In genomic region chr2:26330114-26330581, GRCh38 we compare ENCODE assay signal across 1 cellular context.
A peak's percentile ranks its signal among the peaks of the same experiment; 100 is the strongest.
TF ChIP-seq lines count a peak whose summit lies in the region.

No MANE protein-coding gene starts in this region.

TF ChIP-seq in K562, 482 proteins besides CTCF, POLR2A, EP300 and RAD21 (continued from another document and continues in another):
- TF ChIP-seq ZFP91 (CRISPR knock-in tag; IDR thresholded peaks at IDR 0.05) (no peak), GTF2B (IDR thresholded peaks at IDR 0.05; ENCODE audit: extremely low read depth, insufficient read length) (no peak), YBX1 (IDR thresholded peaks at IDR 0.05) (no peak), FOXA3 (CRISPR knock-in tag; conservative IDR thresholded peaks at IDR 0.05 in 1 of 2, IDR thresholded peaks at IDR 0.05 in 1 of 2) (no peak), SFPQ (IDR thresholded peaks at IDR 0.05; ENCODE audit: low read depth, low read length) (no peak), ZEB2 (IDR thresholded peaks at IDR 0.05) (0 out of 2 replicates have a peak, but pooled peaks have one; percentile 34), KDM2B (CRISPR knock-in tag; IDR thresholded peaks at IDR 0.05) (no peak), RAD51 (IDR thresholded peaks at IDR 0.05; ENCODE audit: borderline replicate concordance, low read depth) (no peak), CREB5 (CRISPR knock-in tag; IDR thresholded peaks at IDR 0.05) (no peak), CBFB (CRISPR knock-in tag; IDR thresholded peaks at IDR 0.05) (no peak; the same call in 1 of the 2 replicates), ERF (CRISPR knock-in tag; IDR thresholded peaks at IDR 0.05) (no peak), RBM15 (IDR thresholded peaks at IDR 0.05; ENCODE audit: insufficient read depth, low read length) (no peak), RB1 (IDR thresholded peaks at IDR 0.05; ENCODE audit: low read depth) (0 out of 2 replicates have a peak, but pooled peaks have one; percentile 20), ZBTB5 (IDR thresholded peaks at IDR 0.05) (no peak), MEIS2 (IDR thresholded peaks at IDR 0.05; ENCODE audit: partially characterized antibody) (peak; percentile 36), ZBED1 (IDR thresholded peaks at IDR 0.05) (no peak), ZNF318 (IDR thresholded peaks at IDR 0.05; ENCODE audit: borderline replicate concordance in 1 of 2, low read depth in 1 of 2) (no peak), GABPB1 (CRISPR knock-in tag; IDR thresholded peaks at IDR 0.05) (no peak), TFAP4 (CRISPR knock-in tag; IDR thresholded peaks at IDR 0.05; ENCODE audit: borderline replicate concordance) (no peak; the same call in 1 of the 2 replicates), DLX4 (CRISPR knock-in tag; IDR thresholded peaks at IDR 0.05) (no peak), NEUROD1 (IDR thresholded peaks at IDR 0.05; ENCODE audit: borderline replicate concordance, low read depth, low read length, partially characterized antibody) (no peak), GABPA (tag; conservative IDR thresholded peaks at IDR 0.05; ENCODE audit: low read depth) (peak; percentile 50), ZNF511 (CRISPR knock-in tag; IDR thresholded peaks at IDR 0.05) (no peak), NBN (IDR thresholded peaks at IDR 0.05; ENCODE audit: low read depth) (peak; percentile 69; the same call in 1 of the 2 replicates), TFE3 (CRISPR knock-in tag; IDR thresholded peaks at IDR 0.05) (no peak), PREB (CRISPR knock-in tag; IDR thresholded peaks at IDR 0.05) (no peak), STAG1 (CRISPR knock-in tag; IDR thresholded peaks at IDR 0.05; ENCODE audit: borderline replicate concordance) (peak; percentile 10; the same call in 1 of the 2 replicates), ZNF124 (CRISPR knock-in tag; IDR thresholded peaks at IDR 0.05) (no peak), PKNOX1 (IDR thresholded peaks at IDR 0.05) (peak; percentile 43; the same call in 1 of the 2 replicates), SAP30 (IDR thresholded peaks at IDR 0.05; ENCODE audit: borderline replicate concordance, insufficient read depth, low read depth, low read length, poor library complexity, severe bottlenecking) (no peak), BMI1 (IDR thresholded peaks at IDR 0.05; ENCODE audit: low read length) (no peak), TSC22D4 (tag; IDR thresholded peaks at IDR 0.05) (no peak), NR4A1 (CRISPR knock-in tag; IDR thresholded peaks at IDR 0.05) (no peak), NR4A1 (tag; IDR thresholded peaks at IDR 0.05) (no peak), SMARCE1 (IDR thresholded peaks at IDR 0.05) (no peak), CREM (IDR thresholded peaks at IDR 0.05; ENCODE audit: low read depth) (peak; percentile 53; the same call in 1 of the 2 replicates)
